9 cellular contexts compared by ENCODE assay signal in the genomic region with DNA sequence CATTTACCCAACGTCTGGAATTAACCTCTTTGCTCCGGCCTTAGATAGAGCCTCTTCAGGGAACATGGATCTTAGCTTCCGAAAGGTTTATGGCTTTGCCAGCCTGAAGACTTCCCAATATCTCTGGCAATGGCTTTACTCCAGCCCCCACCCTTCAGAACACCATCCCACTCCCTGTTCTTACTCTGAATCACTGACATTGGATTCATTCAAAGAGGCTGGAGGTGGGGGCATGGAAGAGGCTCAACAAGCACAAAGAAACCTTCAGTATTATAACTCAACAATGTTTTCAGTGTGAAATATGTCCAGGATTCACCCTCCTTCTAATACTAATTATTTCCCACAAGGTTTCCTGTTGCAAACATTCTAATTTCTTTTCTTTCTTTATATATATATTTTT.
"Had no signal": no experiment of that assay in that cellular context is flagged by ENCODE, and none has a peak within 500 bp of the region (broad histone marks: within the 10 kb centered on the region; RNA-seq: fewer than 3 reads in every experiment).

No MANE protein-coding gene starts in this region.

- H3K9me3 Mint-ChIP-seq: GM23338, H9 had no signal

- H3K4me1 ChIP-seq: HAP-1 had no signal

- H3K9me3 ChIP-seq: HAP-1 had no signal

- H3K36me3 ChIP-seq: HAP-1 had no signal

- H3K27ac Mint-ChIP-seq: GM23338, H9, HFFc6 had no signal

- H3K4me3 ChIP-seq: GM23248, GM23338, HAP-1 had no signal

- H3K4me3 Mint-ChIP-seq: GM23338, H9, HFFc6 had no signal

- H3K27ac ChIP-seq: GM23248 had no signal

- DNase-seq: GM23248, GOT3, H7, H9, HCEC 1CT, HFFc6 had no signal

- ATAC-seq: GM23338, HCT116 had no signal
